ENCODE assay signal across 15 cellular contexts in genomic region chr1:218584418-218585155, GRCh38.
DNase-seq lines count a peak whose midpoint lies in the region; ATAC-seq and TF ChIP-seq lines count a peak whose summit lies in the region.
"Had no signal": no experiment of that assay in that cellular context is flagged by ENCODE, and none has a peak within 500 bp of the region (broad histone marks: within the 10 kb centered on the region; RNA-seq: fewer than 3 reads in every experiment).

No MANE protein-coding gene starts in this region.

- ATAC-seq in foreskin keratinocyte (peak; percentile 61), GM18517 (IDR thresholded peaks at IDR 0.05; ENCODE audit: unreplicated experiment) (no peak), sciatic nerve (no peak)
- ATAC-seq: CD8-positive, alpha-beta T cell; heart right ventricle; T-cell had no signal

- no peaks in the 10 kb centered on the region for H3K36me3 ChIP-seq in skeletal muscle satellite cell (ENCODE audit: insufficient read depth, low read length)
- H3K36me3 ChIP-seq: heart right ventricle, left ventricle myocardium inferior, thyroid gland had no signal

- peaks cover 6% of the 10 kb centered on the region for H3K4me1 ChIP-seq in foreskin keratinocyte
- peaks cover 26% of the 10 kb centered on the region for H3K4me1 ChIP-seq in skeletal muscle satellite cell (ENCODE audit: control insufficient read depth, insufficient read depth, low read length)

- no peak overlapping the region for H3K4me3 ChIP-seq in skeletal muscle satellite cell (ENCODE audit: low read length)
- H3K4me3 ChIP-seq: heart right ventricle, left ventricle myocardium inferior, thyroid gland had no signal

- H3K9me3 ChIP-seq in skeletal muscle satellite cell (replicated peaks; ENCODE audit: low read length), result no peaks in the 10 kb centered on the region
- H3K9me3 ChIP-seq: left ventricle myocardium inferior, thyroid gland had no signal

- H3K27me3 ChIP-seq in foreskin keratinocyte, result no peaks in the 10 kb centered on the region
- no peaks in the 10 kb centered on the region for H3K27me3 ChIP-seq in skeletal muscle satellite cell (ENCODE audit: control insufficient read depth, insufficient read depth, low read length)
- H3K27me3 ChIP-seq: heart right ventricle, thyroid gland had no signal

- peak; percentile 13 for DNase-seq in DMS53 (lab: John Stamatoyannopoulos, UW)
- no peak for DNase-seq in DMS53 treated with DMSO at 0.1 percent for 48 hours (lab: John Stamatoyannopoulos, UW; ENCODE audit: unreplicated experiment)
- peak; percentile 38 for DNase-seq in T1000 (lab: John Stamatoyannopoulos, UW)
- peak; percentile 29 to 55 for DNase-seq in foreskin keratinocyte
- no peak for DNase-seq in RPMI8226
- DNase-seq in sciatic nerve (ENCODE audit: low spot score), result no peak
- DNase-seq: activated CD4-positive, alpha-beta T cell treated with anti-CD3 and anti-CD28 coated beads, Interleukin-2, amount 50 U/mL, for 1 hour; CD8-positive, alpha-beta T cell; heart right ventricle; left ventricle myocardium inferior; T-cell; thyroid gland had no signal

- intact Hi-C loops in sciatic nerve (cut with DNase I), result no loop called here

- H3K4me2 ChIP-seq in skeletal muscle satellite cell (ENCODE audit: low read length), result peak overlapping the region; percentile 64

- TF ChIP-seq CTCF in foreskin keratinocyte (conservative IDR thresholded peaks at IDR 0.05), result no peak

- no peak overlapping the region for H3K27ac ChIP-seq in foreskin keratinocyte
- H3K27ac ChIP-seq: 22Rv1, heart right ventricle, left ventricle myocardium inferior, thyroid gland had no signal

- no peak overlapping the region for H3K9ac ChIP-seq in skeletal muscle satellite cell (ENCODE audit: low read depth, low read length)

Comparison
In these comparisons a context has a peak if more than half of its experiments do, and no peak if none do; other contexts are left out.
1. DNase-seq: peak in DMS53 (single experiment), T1000 (single experiment) and foreskin keratinocyte (2 of 2); none in DMS53 treated with DMSO at 0.1 percent for 48 hours (single experiment), RPMI8226 (single experiment) and sciatic nerve (single experiment).